ENCODE assay signal across 1 cellular context in the genomic region with DNA sequence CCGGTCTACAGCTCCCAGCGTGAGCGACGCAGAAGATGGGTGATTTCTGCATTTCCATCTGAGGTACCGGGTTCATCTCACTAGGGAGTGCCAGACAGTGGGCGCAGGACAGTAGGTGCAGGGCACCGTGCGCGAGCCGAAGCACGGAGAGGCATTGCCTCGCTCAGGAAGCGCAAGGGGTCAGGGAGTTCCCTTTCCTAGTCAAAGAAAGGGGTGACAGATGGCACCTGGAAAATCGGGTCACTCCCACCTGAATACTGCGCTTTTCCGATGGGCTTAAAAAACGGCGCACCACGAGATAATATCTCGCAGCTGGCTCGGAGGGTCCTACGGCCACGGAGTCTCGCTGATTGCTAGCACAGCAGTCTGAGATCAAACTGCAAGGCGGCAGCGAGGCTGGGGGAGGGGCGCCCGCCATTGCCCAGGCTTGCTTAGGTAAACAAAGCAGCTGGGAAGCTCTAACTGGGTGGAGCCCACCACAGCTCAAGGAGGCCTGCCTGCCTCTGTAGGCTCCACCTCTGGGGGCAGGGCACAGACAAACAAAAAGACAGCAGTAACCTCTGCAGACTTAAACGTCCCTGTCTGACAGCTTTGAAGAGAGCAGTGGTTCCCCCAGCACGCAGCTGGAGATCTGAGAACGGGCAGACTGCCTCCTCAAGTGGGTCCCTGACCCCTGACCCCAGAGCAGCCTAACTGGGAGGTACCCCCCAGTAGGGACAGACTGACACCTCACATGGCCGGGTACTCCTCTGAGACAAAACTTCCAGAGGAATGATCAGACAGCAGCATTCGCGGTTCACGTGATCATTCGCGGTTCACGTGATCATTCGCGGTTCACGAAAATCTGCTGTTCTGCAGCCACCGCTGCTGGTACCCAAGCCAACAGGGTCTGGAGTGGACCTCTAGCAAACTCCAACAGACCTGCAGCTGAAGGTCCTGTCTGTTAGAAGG.
TF ChIP-seq lines count a peak whose summit lies in the region.

No MANE protein-coding gene starts in this region.

TF ChIP-seq in SK-N-SH, 30 proteins besides CTCF, POLR2A, EP300 and RAD21:
- TF ChIP-seq, protein P1, sequence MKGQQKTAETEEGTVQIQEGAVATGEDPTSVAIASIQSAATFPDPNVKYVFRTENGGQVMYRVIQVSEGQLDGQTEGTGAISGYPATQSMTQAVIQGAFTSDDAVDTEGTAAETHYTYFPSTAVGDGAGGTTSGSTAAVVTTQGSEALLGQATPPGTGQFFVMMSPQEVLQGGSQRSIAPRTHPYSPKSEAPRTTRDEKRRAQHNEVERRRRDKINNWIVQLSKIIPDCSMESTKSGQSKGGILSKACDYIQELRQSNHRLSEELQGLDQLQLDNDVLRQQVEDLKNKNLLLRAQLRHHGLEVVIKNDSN (IDR thresholded peaks at IDR 0.05; ENCODE audit: borderline replicate concordance, low read depth): peak; percentile 85
- TF ChIP-seq GATA2 (CRISPR knock-in tag; IDR thresholded peaks at IDR 0.05): peak; percentile 46; the same call in 1 of the 2 replicates
- TF ChIP-seq, protein P2, sequence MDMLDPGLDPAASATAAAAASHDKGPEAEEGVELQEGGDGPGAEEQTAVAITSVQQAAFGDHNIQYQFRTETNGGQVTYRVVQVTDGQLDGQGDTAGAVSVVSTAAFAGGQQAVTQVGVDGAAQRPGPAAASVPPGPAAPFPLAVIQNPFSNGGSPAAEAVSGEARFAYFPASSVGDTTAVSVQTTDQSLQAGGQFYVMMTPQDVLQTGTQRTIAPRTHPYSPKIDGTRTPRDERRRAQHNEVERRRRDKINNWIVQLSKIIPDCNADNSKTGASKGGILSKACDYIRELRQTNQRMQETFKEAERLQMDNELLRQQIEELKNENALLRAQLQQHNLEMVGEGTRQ (IDR thresholded peaks at IDR 0.05; ENCODE audit: borderline replicate concordance, low read depth, low read length): peak; percentile 47; the same call in 1 of the 2 replicates
